ENCODE assay signal across 1 cellular context in genomic region chr2:43519711-43520221, GRCh38.
TF ChIP-seq lines count a peak whose summit lies in the region.

No MANE protein-coding gene starts in this region.

TF ChIP-seq in GM12878, 131 proteins besides CTCF, POLR2A, EP300 and RAD21 (continued from another document):
- no peak for TF ChIP-seq NR2C2 (IDR thresholded peaks at IDR 0.05; ENCODE audit: borderline replicate concordance, control insufficient read depth, insufficient read length, low read depth)
- TF ChIP-seq IKZF1 (conservative IDR thresholded peaks at IDR 0.05), result 0 out of 2 replicates have a peak, but pooled peaks have one; percentile 9
- TF ChIP-seq FOS (IDR thresholded peaks at IDR 0.05; ENCODE audit: borderline replicate concordance, extremely low read depth, insufficient read length), result no peak
- no peak for TF ChIP-seq MYB (IDR thresholded peaks at IDR 0.05; ENCODE audit: borderline replicate concordance, low read depth, low read length)
- TF ChIP-seq CREB1 (IDR thresholded peaks at IDR 0.05; ENCODE audit: low read depth), result no peak
- TF ChIP-seq RUNX3 (IDR thresholded peaks at IDR 0.05; ENCODE audit: low read length), result 0 out of 2 replicates have a peak, but pooled peaks have one; percentile 21
- no peak for TF ChIP-seq SREBF2 (IDR thresholded peaks at IDR 0.05; ENCODE audit: low read length)
- TF ChIP-seq JUNB (IDR thresholded peaks at IDR 0.05), result 0 out of 2 replicates have a peak, but pooled peaks have one; percentile 21
- 0 out of 2 replicates have a peak, but pooled peaks have one; percentile 36 for TF ChIP-seq ATF2 (IDR thresholded peaks at IDR 0.05; ENCODE audit: low read length)
- no peak for TF ChIP-seq PAX8 (IDR thresholded peaks at IDR 0.05)
- no peak for TF ChIP-seq ZSCAN29 (IDR thresholded peaks at IDR 0.05)
- no peak for TF ChIP-seq ESRRA (IDR thresholded peaks at IDR 0.05; ENCODE audit: low read length)
- no peak for TF ChIP-seq KAT2A (conservative IDR thresholded peaks at IDR 0.05; ENCODE audit: control insufficient read depth, low read depth, low read length)
- no peak for TF ChIP-seq ZBED1 (IDR thresholded peaks at IDR 0.05; ENCODE audit: borderline replicate concordance)
